Comparison of ENCODE assay signal across 11 cellular contexts in the genomic region with DNA sequence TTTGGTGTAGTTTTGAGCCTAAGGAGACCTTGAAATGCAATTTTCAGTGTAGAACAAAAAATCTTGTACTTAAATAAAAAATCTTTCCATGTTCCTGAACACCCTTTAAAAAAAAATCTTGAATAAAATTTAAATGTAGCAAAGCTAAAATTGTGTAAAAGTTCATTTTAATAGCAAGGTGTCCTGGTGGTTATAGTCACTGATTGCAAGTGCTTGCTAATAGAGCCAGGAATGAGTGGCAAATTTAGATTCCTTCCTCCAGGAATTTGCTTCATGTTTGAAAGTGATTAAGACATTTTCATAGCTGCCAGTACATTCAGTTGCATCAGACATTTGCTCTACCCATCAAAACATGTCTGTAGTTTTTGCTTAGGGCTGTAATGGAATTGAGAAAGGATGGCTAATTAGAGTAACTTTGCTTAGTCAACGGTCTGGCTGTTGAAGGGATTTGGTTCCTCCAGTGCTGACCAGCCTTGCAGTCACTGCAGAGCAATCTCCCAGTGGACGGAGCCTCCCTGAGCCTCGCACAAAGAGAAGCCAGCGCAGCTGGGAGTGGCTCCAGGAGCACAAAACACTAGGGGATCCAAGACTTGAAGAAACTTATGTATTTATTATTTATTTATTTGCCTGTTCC. TPM values are rescaled to one million over a fixed set of nuclear protein-coding genes. Genes with fewer than 3 reads are reported as not detected.
DNase-seq lines count a peak whose midpoint lies in the region; ATAC-seq, FAIRE-seq and TF ChIP-seq lines count a peak whose summit lies in the region.
"Had no signal": no experiment of that assay in that cellular context is flagged by ENCODE, and none has a peak within 500 bp of the region (broad histone marks: within the 10 kb centered on the region; RNA-seq: fewer than 3 reads in every experiment).

No MANE protein-coding gene starts in this region.

- H3K4me3 ChIP-seq in cardiac fibroblast (replicated peaks in 1 of 2; ENCODE audit: low read depth in 2 of 2, low read length in 2 of 2) (no peak overlapping the region), right atrium auricular region (no peak overlapping the region), smooth muscle cell (no peak overlapping the region), kidney (ENCODE audit: low read length in 2 of 2) (no peak overlapping the region)

- H2AFZ ChIP-seq in smooth muscle cell (ENCODE audit: low read depth) = peak overlapping the region; percentile 12

- peak overlapping the region in 1 of 2 donors; percentile 44 for H3K27ac ChIP-seq in right atrium auricular region
- no peak overlapping the region for H3K27ac ChIP-seq in smooth muscle cell (ENCODE audit: low read depth)
- H3K27ac ChIP-seq in kidney (ENCODE audit: low read depth in 2 of 2, low read length in 2 of 2) = no peak overlapping the region

- H4K20me1 ChIP-seq in smooth muscle cell (ENCODE audit: low read depth) = no peaks in the 10 kb centered on the region

- H3F3A ChIP-seq in smooth muscle cell (ENCODE audit: low read depth) = peaks cover 6% of the 10 kb centered on the region

- FAIRE-seq in kidney (lab: Jason Lieb, UNC) = no peak
- FAIRE-seq: islet of Langerhans had no signal

- H3K27me3 ChIP-seq in right atrium auricular region (no peaks in the 10 kb centered on the region), smooth muscle cell (ENCODE audit: low read depth) (no peaks in the 10 kb centered on the region)

- DNase-seq in HCEC 1CT (peak; percentile 34), cardiac fibroblast (ENCODE audit: low read depth in 2 of 2) (peak; percentile 80 to 90), right atrium auricular region (ENCODE audit: low spot score) (peak; percentile 73), smooth muscle cell (lab: John Stamatoyannopoulos, UW; ENCODE audit: unreplicated experiment) (no peak), kidney (no peak), GM20000 (ENCODE audit: low spot score) (no peak)
- no peak for DNase-seq in activated CD8-positive, alpha-beta memory T cell treated with anti-CD3 and anti-CD28 coated beads for 24 hours
- DNase-seq: NCI-H2029; stimulated activated naive CD4-positive, alpha-beta T cell treated with Interleukin-2 at 50 U/mL for 16 hours had no signal

- peaks cover 8% of the 10 kb centered on the region for H3K79me2 ChIP-seq in smooth muscle cell (ENCODE audit: low read depth)

- peak overlapping the region; percentile 30 for H3K4me2 ChIP-seq in smooth muscle cell

- no peak overlapping the region for H3K9ac ChIP-seq in smooth muscle cell (ENCODE audit: low read depth)
- H3K9ac ChIP-seq in kidney (ENCODE audit: low read length in 2 of 2) = no peak overlapping the region

- TF ChIP-seq CTCF in cardiac fibroblast (IDR thresholded peaks at IDR 0.05; ENCODE audit: low read depth, low read length) (no peak), right atrium auricular region (IDR thresholded peaks at IDR 0.05) (no peak), smooth muscle cell (IDR thresholded peaks at IDR 0.05; ENCODE audit: borderline replicate concordance, insufficient read depth, poor library complexity, severe bottlenecking) (peak; percentile 15), kidney (IDR thresholded peaks at IDR 0.05; ENCODE audit: borderline replicate concordance, extremely low read depth, insufficient read depth) (no peak), GM20000 (IDR thresholded peaks at IDR 0.05; ENCODE audit: extremely low read depth, missing control alignments) (no peak)

- 19% methylated on average over 4 of the region's 4 CpGs for WGBS in smooth muscle cell (ENCODE audit: low lambda C conversion rate)

- intact Hi-C loops in kidney (cut with DNase I) = no loop called here

- H3K9me3 ChIP-seq in right atrium auricular region = no peaks in the 10 kb centered on the region
- H3K9me3 ChIP-seq in smooth muscle cell (replicated peaks; ENCODE audit: low read depth) = no peaks in the 10 kb centered on the region
- H3K9me3 ChIP-seq in kidney (ENCODE audit: control insufficient read depth in 1 of 2, low read length in 2 of 2) = no peaks in the 10 kb centered on the region

- H3K4me1 ChIP-seq in right atrium auricular region (no peaks in the 10 kb centered on the region), smooth muscle cell (ENCODE audit: low read depth) (peaks cover 9% of the 10 kb centered on the region), kidney (ENCODE audit: control insufficient read depth in 1 of 2, insufficient read depth in 1 of 2, low read depth in 1 of 2, low read length in 2 of 2) (no peaks in the 10 kb centered on the region)

- ATAC-seq in HG03139 (IDR thresholded peaks at IDR 0.05; ENCODE audit: unreplicated experiment) = no peak

- H3K36me3 ChIP-seq in right atrium auricular region (no peaks in the 10 kb centered on the region), smooth muscle cell (ENCODE audit: low read depth) (no peaks in the 10 kb centered on the region), kidney (ENCODE audit: control insufficient read depth in 1 of 2, insufficient read depth in 2 of 2, low read length in 2 of 2) (no peaks in the 10 kb centered on the region)

RNA-seq across cellular contexts. Expression of a gene that starts 36.5 kb away (rescaled TPM):
- total RNA-seq in right atrium auricular region (10 to 100 TPM; 27.7 to 40.1 TPM), smooth muscle cell (13.3 and 13.8 TPM in 2 replicates), kidney (84.6 TPM)
- polyA plus RNA-seq in smooth muscle cell (10.7 and 23.3 TPM in 2 replicates), kidney (ENCODE audit: insufficient read depth, low read depth, low replicate concordance) (10.2 TPM)

Comparison
In these comparisons a context has a peak if more than half of its experiments do, and no peak if none do; other contexts are left out.
1. DNase-seq: peak in HCEC 1CT (single experiment), cardiac fibroblast (2 of 2) and right atrium auricular region (single experiment); none in smooth muscle cell (single experiment), activated CD8-positive, alpha-beta memory T cell treated with anti-CD3 and anti-CD28 coated beads for 24 hours (single experiment), kidney (single experiment) and GM20000 (single experiment).